ENCODE assay signal across 8 cellular contexts in genomic region chr3:124928333-124929202, GRCh38. TPM values are rescaled to one million over a fixed set of nuclear protein-coding genes. Genes with fewer than 3 reads are reported as not detected.
A peak's percentile ranks its signal among the peaks of the same experiment; 100 is the strongest.
DNase-seq lines count a peak whose midpoint lies in the region; ATAC-seq and TF ChIP-seq lines count a peak whose summit lies in the region.

No MANE protein-coding gene starts in this region.

- peak; percentile 82 to 87 (median 85) for ATAC-seq in right lobe of liver
- ATAC-seq in HG02885 (IDR thresholded peaks at IDR 0.05; ENCODE audit: poor library complexity, unreplicated experiment) = no peak

- H3K27me3 ChIP-seq in right lobe of liver = no peaks in the 10 kb centered on the region

- no peaks in the 10 kb centered on the region for H3K4me1 ChIP-seq in right lobe of liver

- DNase-seq in activated gamma-delta T cell treated with Interleukin-2 at 50 U/mL for 16 hours (peak; percentile 56), activated gamma-delta T cell (lab: John Stamatoyannopoulos, UW) (no peak), NCI-H2196 (lab: John Stamatoyannopoulos, UW; ENCODE audit: unreplicated experiment) (peak; percentile 74), choroid plexus epithelial cell (ENCODE audit: low read depth) (peak; percentile 85), right lobe of liver (peak in 2 of 3 donors; percentile 54 to 64)
- DNase-seq in activated CD4-positive, CD25-positive, alpha-beta regulatory T cell treated with anti-CD3 and anti-CD28 coated beads, Interleukin-2, amount 50 U/mL, for 16 hours (ENCODE audit: low read depth, low spot score) = peak; percentile 30
- peak; percentile 20 for DNase-seq in stimulated activated CD8-positive, alpha-beta memory T cell treated with anti-CD3 and anti-CD28 coated beads, Interleukin-12 subunit alpha, Interleukin-12 subunit beta, amount 100 ng/mL, for 4 hours (ENCODE audit: low read depth)

- no peak for TF ChIP-seq POLR2A in right lobe of liver (IDR thresholded peaks at IDR 0.05)

- H3K36me3 ChIP-seq in right lobe of liver = no peaks in the 10 kb centered on the region

- 11% methylated on average over 4 of the region's 4 CpGs for WGBS in right lobe of liver (ENCODE audit: insufficient coverage, low coverage, low lambda C conversion rate, missing lambda C conversion rate)

- H3K4me3 ChIP-seq in choroid plexus epithelial cell (ENCODE audit: low read depth, low read length) (no peak overlapping the region), right lobe of liver (no peak overlapping the region)

- no peak overlapping the region for H3K27ac ChIP-seq in right lobe of liver

- no peaks in the 10 kb centered on the region for H3K9me3 ChIP-seq in right lobe of liver

- TF ChIP-seq CTCF in choroid plexus epithelial cell (conservative IDR thresholded peaks at IDR 0.05; ENCODE audit: low read depth, low read length) (peak; percentile 82), right lobe of liver (IDR thresholded peaks at IDR 0.05) (peak; percentile 75 to 83 (median 78))

- intact Hi-C loops in right lobe of liver (cut with DNase I) = no loop called here

RNA-seq across cellular contexts. Expression of gene MUC13, which starts 6.0 kb away (rescaled TPM):
- 1 to 10 TPM in 3 of 6 experiments, not detected in 3; 1.9 to 4.5 (median 2.1) TPM for total RNA-seq in right lobe of liver

RNA-seq across cellular contexts. Expression of gene ITGB5, which starts 41.4 kb away (rescaled TPM):
- total RNA-seq in right lobe of liver = 100 to 1,000 TPM in 3 of 6 experiments, 10 to 100 TPM in 3; 61.3 to 125 (median 98.4) TPM
